22 cellular contexts compared by ENCODE assay signal in genomic region chr11:40027737-40028136, GRCh38.
"Had no signal": no experiment of that assay in that cellular context is flagged by ENCODE, and none has a peak within 500 bp of the region (broad histone marks: within the 10 kb centered on the region; RNA-seq: fewer than 3 reads in every experiment).

No MANE protein-coding gene starts in this region.

- H3K9me3 Mint-ChIP-seq: brain had no signal

- H3K4me3 Mint-ChIP-seq: activated CD4-positive, alpha-beta memory T cell treated with anti-CD3 and anti-CD28 coated beads for 36 hours; activated CD4-positive, alpha-beta T cell treated with anti-CD3 and anti-CD28 coated beads, Interleukin-2, amount 10 ng/mL, durations not matched to agents 7 days and 5 days; activated naive CD4-positive, alpha-beta T cell treated with anti-CD3 and anti-CD28 coated beads for 36 hours; activated naive CD8-positive, alpha-beta T cell; activated T-helper 17 cell treated with anti-CD3 and anti-CD28 coated beads, Interleukin-2, amount 50 U/mL, for 72 hours; brain; central memory CD8-positive, alpha-beta T cell had no signal

- H3K4me1 Mint-ChIP-seq: activated CD4-positive, alpha-beta T cell treated with anti-CD3 and anti-CD28 coated beads, Interleukin-2, amount 10 ng/mL, durations not matched to agents 7 days and 5 days; activated T-helper 17 cell treated with anti-CD3 and anti-CD28 coated beads, Interleukin-2, amount 50 U/mL, for 72 hours; brain; central memory CD8-positive, alpha-beta T cell had no signal

- DNase-seq: activated CD4-positive, alpha-beta memory T cell treated with anti-CD3 and anti-CD28 coated beads for 36 hours; activated CD4-positive, alpha-beta T cell treated with anti-CD3 and anti-CD28 coated beads, Interleukin-2, amount 10 ng/mL, durations not matched to agents 7 days and 5 days; activated CD4-positive, CD25-positive, alpha-beta regulatory T cell; activated gamma-delta T cell; activated naive CD4-positive, alpha-beta T cell treated with anti-CD3 and anti-CD28 coated beads for 36 hours; activated T-cell treated with anti-CD3 and anti-CD28 coated beads for 4 hours; activated T-cell treated with anti-CD3 and anti-CD28 coated beads, Interleukin-2, amount 50 U/mL, for 48 hours; amygdala; MG63; NCI-H1105; NCI-H1436; NCI-H187; NCI-H2081; NCI-H446; NCI-H524; PC-9; SIG-M5; T1000 had no signal

- H3K36me3 Mint-ChIP-seq: activated CD4-positive, alpha-beta memory T cell treated with anti-CD3 and anti-CD28 coated beads for 36 hours; activated naive CD8-positive, alpha-beta T cell; brain had no signal

- ATAC-seq: activated T-helper 17 cell treated with anti-CD3 and anti-CD28 coated beads, Interleukin-2, amount 50 U/mL, for 72 hours had no signal

- H3K27me3 Mint-ChIP-seq: activated CD4-positive, alpha-beta memory T cell treated with anti-CD3 and anti-CD28 coated beads for 36 hours; activated CD4-positive, alpha-beta T cell treated with anti-CD3 and anti-CD28 coated beads, Interleukin-2, amount 10 ng/mL, durations not matched to agents 7 days and 5 days; activated naive CD8-positive, alpha-beta T cell; activated T-helper 17 cell treated with anti-CD3 and anti-CD28 coated beads, Interleukin-2, amount 50 U/mL, for 72 hours; central memory CD8-positive, alpha-beta T cell had no signal

- H3K27ac Mint-ChIP-seq: activated CD4-positive, alpha-beta memory T cell treated with anti-CD3 and anti-CD28 coated beads for 36 hours; activated CD4-positive, alpha-beta T cell treated with anti-CD3 and anti-CD28 coated beads, Interleukin-2, amount 10 ng/mL, durations not matched to agents 7 days and 5 days; activated naive CD4-positive, alpha-beta T cell treated with anti-CD3 and anti-CD28 coated beads for 36 hours; activated naive CD8-positive, alpha-beta T cell; activated T-helper 17 cell treated with anti-CD3 and anti-CD28 coated beads, Interleukin-2, amount 50 U/mL, for 72 hours; brain had no signal
